8 cellular contexts compared by ENCODE assay signal in the genomic region with DNA sequence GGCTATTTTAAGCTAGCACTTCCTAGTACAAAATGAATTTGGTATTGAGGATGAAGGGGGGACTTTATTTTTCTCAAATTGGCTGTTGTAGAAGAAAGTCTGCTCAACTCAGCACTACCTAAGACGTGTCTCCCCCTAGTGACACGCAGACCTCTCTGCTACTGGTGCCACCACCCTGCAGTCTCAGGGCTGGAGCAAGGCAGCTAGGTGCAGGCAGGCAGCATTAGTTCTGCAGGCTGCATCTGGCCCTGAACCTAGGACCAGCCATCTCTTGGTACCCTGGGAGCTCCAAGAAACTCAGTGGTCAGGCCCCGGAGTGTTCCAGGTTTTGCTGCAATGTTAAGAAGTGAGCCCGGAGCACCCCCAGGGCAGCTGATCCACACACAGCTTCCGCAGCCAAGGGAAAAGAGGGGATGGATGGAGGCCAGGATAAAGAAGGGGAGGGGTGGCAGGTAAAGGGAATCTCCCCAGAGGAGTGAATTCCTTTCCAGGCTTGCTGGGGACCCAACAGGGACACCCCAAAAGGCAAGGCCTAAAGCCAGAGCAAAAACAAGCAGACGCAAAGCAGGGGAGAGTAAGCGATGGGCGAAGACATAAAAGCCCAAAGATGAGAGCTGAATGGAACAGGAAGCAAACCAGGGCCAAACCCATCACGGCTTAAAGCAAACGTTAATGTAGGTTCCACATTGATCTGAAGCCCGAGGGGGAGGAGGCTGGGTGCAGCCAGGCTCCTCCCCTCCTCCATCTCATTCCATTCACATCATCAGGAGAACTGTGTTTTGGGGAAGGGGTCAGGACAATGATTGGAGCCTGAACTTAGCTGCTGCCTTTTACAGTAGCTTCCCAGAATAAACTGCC.
DNase-seq lines count a peak whose midpoint lies in the region; ATAC-seq and TF ChIP-seq lines count a peak whose summit lies in the region.

No MANE protein-coding gene starts in this region.

- no peak for DNase-seq in AG04449 (ENCODE audit: low read depth, low spot score)
- peak; percentile 28 for DNase-seq in MV-4-11 (lab: John Stamatoyannopoulos, UW)
- peak; percentile 10 for DNase-seq in cerebellum (ENCODE audit: low spot score)
- peak; percentile 45 for DNase-seq in mesenchymal stem cell

- H3K9me3 ChIP-seq in mesenchymal stem cell (ENCODE audit: control insufficient read depth, low read length), result no peaks in the 10 kb centered on the region

- H3K4me2 ChIP-seq in mesenchymal stem cell (ENCODE audit: low read length, poor library complexity, severe bottlenecking), result peak overlapping the region; percentile 6

- POLR2A ChIA-PET in AG04449 (lab: Yijun Ruan, JAX), result no interaction called here

- H3K4me1 ChIP-seq in mesenchymal stem cell (ENCODE audit: control insufficient read depth, insufficient read depth, low read depth, low read length), result peaks cover 22% of the 10 kb centered on the region

- H3K23ac ChIP-seq in mesenchymal stem cell (ENCODE audit: low read length in 2 of 2), result no peak overlapping the region

- no peaks in the 10 kb centered on the region for H3K36me3 ChIP-seq in mesenchymal stem cell (ENCODE audit: control insufficient read depth in 1 of 2, insufficient read depth in 2 of 2, low read depth in 1 of 2, low read length in 2 of 2)

- H4K91ac ChIP-seq in mesenchymal stem cell (ENCODE audit: low read length), result no peak overlapping the region

- H2AK5ac ChIP-seq in mesenchymal stem cell (ENCODE audit: low read length, severe bottlenecking), result peak overlapping the region; percentile 51

- no peak for ATAC-seq in GM19452 (IDR thresholded peaks at IDR 0.05; ENCODE audit: unreplicated experiment)
- no peak for ATAC-seq in GM21526 (IDR thresholded peaks at IDR 0.05; ENCODE audit: low FRiP score, unreplicated experiment)
- ATAC-seq in GM21367 (IDR thresholded peaks at IDR 0.05; ENCODE audit: unreplicated experiment), result no peak

- H3K4ac ChIP-seq in mesenchymal stem cell (ENCODE audit: low read depth in 1 of 2, low read length in 2 of 2), result no peak overlapping the region

- no peak overlapping the region for H3K27ac ChIP-seq in mesenchymal stem cell (ENCODE audit: low read length, poor library complexity, severe bottlenecking)

- H3K4me3 ChIP-seq in AG04449 (ENCODE audit: low read depth, low read length) (no peak overlapping the region), mesenchymal stem cell (ENCODE audit: insufficient read depth in 1 of 2, low read depth in 1 of 2, low read length in 2 of 2) (no peak overlapping the region)

- CTCF ChIA-PET in AG04449 (lab: Yijun Ruan, JAX), result interaction anchor here (0.6 to 9.8 kb wide), 10 partner anchors 9 to 363 kb away, joined by 3 to 123 read pairs (median 4); no protein-coding TSS in a partner anchor

- no peak overlapping the region for H2BK15ac ChIP-seq in mesenchymal stem cell (ENCODE audit: low read depth, poor library complexity, severe bottlenecking)

- H3K9ac ChIP-seq in mesenchymal stem cell (ENCODE audit: low read length), result no peak overlapping the region

- no peak overlapping the region for H3K18ac ChIP-seq in mesenchymal stem cell (ENCODE audit: low read depth in 1 of 2, low read length in 2 of 2)

- peaks cover 18% of the 10 kb centered on the region for H3K79me1 ChIP-seq in mesenchymal stem cell (replicated peaks; ENCODE audit: low read length, poor library complexity, severe bottlenecking)

- H3K27me3 ChIP-seq in mesenchymal stem cell (ENCODE audit: control insufficient read depth in 1 of 2, insufficient read depth in 1 of 2, low read length in 2 of 2), result no peaks in the 10 kb centered on the region

- no peak overlapping the region for H2BK120ac ChIP-seq in mesenchymal stem cell (ENCODE audit: low read depth, low read length)

- H2BK12ac ChIP-seq in mesenchymal stem cell (ENCODE audit: low read length in 2 of 2), result peak overlapping the region in 1 of 2 experiments; percentile 51

- no peak overlapping the region for H4K8ac ChIP-seq in mesenchymal stem cell (ENCODE audit: low read length)

- TF ChIP-seq CTCF in AG04449 (IDR thresholded peaks at IDR 0.05; ENCODE audit: insufficient read depth, low read length, missing control alignments) (peak; percentile 70), GM12872 (IDR thresholded peaks at IDR 0.05; ENCODE audit: insufficient read depth, low read depth, low read length) (peak; percentile 71)

- H2BK5ac ChIP-seq in mesenchymal stem cell (ENCODE audit: low read depth, low read length, poor library complexity, severe bottlenecking), result no peak overlapping the region

- WGBS in mesenchymal stem cell, result 75% methylated on average over 10 of the region's 11 CpGs

- H3K14ac ChIP-seq in mesenchymal stem cell (ENCODE audit: low read length in 2 of 2), result no peak overlapping the region

- no peak overlapping the region for H2AFZ ChIP-seq in mesenchymal stem cell (ENCODE audit: low read depth, low read length)
